Comparison of ENCODE assay signal across 19 cellular contexts in the genomic region with DNA sequence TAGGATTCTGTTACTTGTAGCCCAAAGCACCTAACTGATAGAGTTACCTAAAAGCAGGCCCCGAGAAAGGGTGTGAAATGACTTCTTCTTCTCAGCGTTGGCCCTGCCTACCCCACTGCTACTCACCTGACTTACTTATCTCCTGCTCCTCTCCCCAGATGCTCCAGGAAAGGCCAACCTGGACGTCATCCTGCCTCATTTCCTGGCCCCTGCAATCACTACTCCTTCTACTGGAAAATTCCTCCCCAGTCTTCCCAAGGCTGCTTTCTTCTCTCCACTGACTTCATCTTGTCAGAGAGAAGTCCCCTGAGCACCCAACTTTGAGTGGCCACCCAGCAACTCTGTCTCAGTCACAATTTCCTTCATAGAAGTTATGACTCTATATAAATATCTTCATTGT.
"Had no signal": no experiment of that assay in that cellular context is flagged by ENCODE, and none has a peak within 500 bp of the region (broad histone marks: within the 10 kb centered on the region; RNA-seq: fewer than 3 reads in every experiment).

No MANE protein-coding gene starts in this region.

- H3K9me3 Mint-ChIP-seq: activated T-cell treated with anti-CD3 and anti-CD28 coated beads, Interleukin-2, amount 50 U/mL, for 24 hours; activated T-helper 1 cell treated with anti-CD3 and anti-CD28 coated beads, Interleukin-12 subunit alpha, Interleukin-12 subunit beta, Interleukin-2, Interleukin-4 antibody, amounts not matched to agents 30 ng/mL and 10 ng/mL and 1 ng/mL, durations not matched to agents 14 hours and 24 hours and 36 hours had no signal

- DNase-seq: activated CD4-positive, alpha-beta T cell treated with anti-CD3 and anti-CD28 coated beads for 48 hours; activated CD4-positive, alpha-beta T cell treated with anti-CD3 and anti-CD28 coated beads, Interleukin-2, amount 50 U/mL, for 48 hours; activated CD8-positive, alpha-beta memory T cell treated with anti-CD3 and anti-CD28 coated beads, Interleukin-2, amount 10 ng/mL, durations not matched to agents 7 days and 5 days; activated effector memory CD4-positive, alpha-beta T cell treated with anti-CD3 and anti-CD28 coated beads, Interleukin-2, amount 50 U/mL, for 16 hours; activated naive CD4-positive, alpha-beta T cell treated with Interleukin-2 at 50 U/mL for 16 hours; activated T-cell treated with anti-CD3 and anti-CD28 coated beads, Interleukin-2, amount 50 U/mL, for 24 hours; Kasumi-1; KBM-7; NCI-H1105 treated with DMSO at 0.1 percent for 48 hours; NCI-H1436 treated with DMSO at 0.1 percent for 48 hours; NCI-H187; NCI-H2081; NCI-H524; Peyer's patch; SHP77; SW 1271 had no signal

- H3K4me3 ChIP-seq: Peyer's patch, SJSA1 had no signal

- H3K36me3 Mint-ChIP-seq: activated CD8-positive, alpha-beta memory T cell treated with anti-CD3 and anti-CD28 coated beads, Interleukin-2, amount 10 ng/mL, durations not matched to agents 7 days and 5 days had no signal

- H3K27ac Mint-ChIP-seq: activated CD8-positive, alpha-beta memory T cell treated with anti-CD3 and anti-CD28 coated beads, Interleukin-2, amount 10 ng/mL, durations not matched to agents 7 days and 5 days; activated naive CD4-positive, alpha-beta T cell treated with anti-CD3 and anti-CD28 coated beads, Interleukin-2, amount 50 U/mL, for 72 hours; activated T-cell treated with anti-CD3 and anti-CD28 coated beads, Interleukin-2, amount 50 U/mL, for 24 hours had no signal

- H3K4me3 Mint-ChIP-seq: activated CD8-positive, alpha-beta memory T cell treated with anti-CD3 and anti-CD28 coated beads, Interleukin-2, amount 10 ng/mL, durations not matched to agents 7 days and 5 days; activated T-cell treated with anti-CD3 and anti-CD28 coated beads, Interleukin-2, amount 50 U/mL, for 24 hours; activated T-helper 1 cell treated with anti-CD3 and anti-CD28 coated beads, Interleukin-12 subunit alpha, Interleukin-12 subunit beta, Interleukin-2, Interleukin-4 antibody, amounts not matched to agents 30 ng/mL and 10 ng/mL and 1 ng/mL, durations not matched to agents 14 hours and 24 hours and 36 hours had no signal
